10 cellular contexts compared by ENCODE assay signal in genomic region chr6:12890171-12890790, GRCh38.
DNase-seq lines count a peak whose midpoint lies in the region; ATAC-seq and TF ChIP-seq lines count a peak whose summit lies in the region.
"Had no signal": no experiment of that assay in that cellular context is flagged by ENCODE, and none has a peak within 500 bp of the region (broad histone marks: within the 10 kb centered on the region; RNA-seq: fewer than 3 reads in every experiment).

No MANE protein-coding gene starts in this region.

- TF ChIP-seq POLR2A in ovary (IDR thresholded peaks at IDR 0.05) = no peak

- no peak overlapping the region for H3K27ac ChIP-seq in cardiac muscle cell
- H3K27ac ChIP-seq in ovary = no peak overlapping the region

- ATAC-seq in Right ventricle myocardium superior (ENCODE audit: poor library complexity) = no peak
- ATAC-seq: effector memory CD8-positive, alpha-beta T cell had no signal

- intact Hi-C loops in Right ventricle myocardium superior (cut with DNase I) = loop anchor here (10.0 kb wide), 1 partner anchor 255 kb away; no protein-coding TSS in a partner anchor
- intact Hi-C loops in ovary (cut with DNase I) = no loop called here

- peaks cover 6% of the 10 kb centered on the region for H3K4me1 ChIP-seq in cardiac muscle cell (ENCODE audit: low read depth)
- H3K4me1 ChIP-seq in ovary (ENCODE audit: insufficient read depth) = no peaks in the 10 kb centered on the region

- WGBS in ovary, 3 donors = 94 to 95% (median 95%) methylated on average over 9 of the region's 9 CpGs

- H3K27ac Mint-ChIP-seq in type B pancreatic cell = no peak overlapping the region
- H3K27ac Mint-ChIP-seq: effector memory CD8-positive, alpha-beta T cell had no signal

- H3K9me3 ChIP-seq in cardiac muscle cell (ENCODE audit: low read depth) (no peaks in the 10 kb centered on the region), ovary (no peaks in the 10 kb centered on the region)

- H3K36me3 Mint-ChIP-seq in type B pancreatic cell = peaks cover 5% of the 10 kb centered on the region

- H3K27me3 ChIP-seq in cardiac muscle cell (peaks cover 27% of the 10 kb centered on the region), ovary (no peaks in the 10 kb centered on the region)

- H3K4me3 ChIP-seq in cardiac muscle cell = no peak overlapping the region
- H3K4me3 ChIP-seq in fibroblast of mammary gland (ENCODE audit: control insufficient read depth, low read depth, low read length) = no peak overlapping the region
- H3K4me3 ChIP-seq in ovary = no peak overlapping the region

- H3K4me1 Mint-ChIP-seq in type B pancreatic cell (ENCODE audit: unreplicated experiment) = peaks cover 16% of the 10 kb centered on the region

- peaks cover 10% of the 10 kb centered on the region for H3K9me3 Mint-ChIP-seq in type B pancreatic cell
- H3K9me3 Mint-ChIP-seq: effector memory CD8-positive, alpha-beta T cell had no signal

- H3K4me3 Mint-ChIP-seq in type B pancreatic cell = no peak overlapping the region
- H3K4me3 Mint-ChIP-seq: effector memory CD8-positive, alpha-beta T cell had no signal

- no peak for DNase-seq in cardiac muscle cell (ENCODE audit: low read depth in 1 of 2, low spot score in 1 of 2)
- no peak for DNase-seq in Right ventricle myocardium superior
- DNase-seq in RPMI8226 = peak; percentile 48
- DNase-seq in fibroblast of mammary gland (ENCODE audit: low read depth) = peak; percentile 3
- no peak for DNase-seq in type B pancreatic cell (ENCODE audit: extremely low spot score, unreplicated experiment)
- DNase-seq in NCI-H187 (lab: John Stamatoyannopoulos, UW) = no peak
- no peak for DNase-seq in ovary
- DNase-seq in CD1c-positive myeloid dendritic cell (ENCODE audit: extremely low spot score) = no peak
- DNase-seq: substantia nigra had no signal

- no peaks in the 10 kb centered on the region for H3K36me3 ChIP-seq in cardiac muscle cell
- no peaks in the 10 kb centered on the region for H3K36me3 ChIP-seq in ovary

- TF ChIP-seq EP300 in ovary (IDR thresholded peaks at IDR 0.05) = no peak

- H3K27me3 Mint-ChIP-seq in type B pancreatic cell = no peaks in the 10 kb centered on the region

- TF ChIP-seq CTCF in cardiac muscle cell (IDR thresholded peaks at IDR 0.05; ENCODE audit: low read depth, low read length) (peak; percentile 49), fibroblast of mammary gland (conservative IDR thresholded peaks at IDR 0.05; ENCODE audit: control insufficient read depth, insufficient read depth, low read depth, low read length) (peak; percentile 56), type B pancreatic cell (conservative IDR thresholded peaks at IDR 0.05) (peak; percentile 59), ovary (IDR thresholded peaks at IDR 0.05) (no peak)

Comparison
In these comparisons a context has a peak if more than half of its experiments do, and no peak if none do; other contexts are left out.
1. DNase-seq: peak in RPMI8226 (single experiment) and fibroblast of mammary gland (single experiment); none in cardiac muscle cell (0 of 2), Right ventricle myocardium superior (single experiment), type B pancreatic cell (single experiment), NCI-H187 (0 of 2), ovary (0 of 5) and CD1c-positive myeloid dendritic cell (single experiment).
2. CTCF ChIP-seq: peak in cardiac muscle cell (single experiment), fibroblast of mammary gland (single experiment) and type B pancreatic cell (single experiment); none in ovary (0 of 3).